ENCODE assay signal across 28 cellular contexts in genomic region chr2:120762341-120763061, GRCh38. TPM values are rescaled to one million over a fixed set of nuclear protein-coding genes. Genes with fewer than 3 reads are reported as not detected.
DNase-seq lines count a peak whose midpoint lies in the region; ATAC-seq, FAIRE-seq and TF ChIP-seq lines count a peak whose summit lies in the region.
"Had no signal": no experiment of that assay in that cellular context is flagged by ENCODE, and none has a peak within 500 bp of the region (broad histone marks: within the 10 kb centered on the region; RNA-seq: fewer than 3 reads in every experiment).

No MANE protein-coding gene starts in this region.

- H3K4me3 ChIP-seq in H1 (ENCODE audit: extremely low read depth in 1 of 4, insufficient read depth in 2 of 4, low read depth in 3 of 4, low read length in 4 of 4), result no peak overlapping the region
- no peak overlapping the region for H3K4me3 ChIP-seq in effector memory CD4-positive, alpha-beta T cell (ENCODE audit: insufficient read depth, low read depth, low read length, poor library complexity, severe bottlenecking)
- H3K4me3 ChIP-seq: skin epidermis, testis had no signal

- H3K79me1 ChIP-seq in H1 (ENCODE audit: low read depth, low read length), result peaks cover 57% of the 10 kb centered on the region

- peaks cover 5 to 7% of the 10 kb centered on the region in 2 donors for H3K27me3 Mint-ChIP-seq in natural killer cell treated with Interleukin-12 subunit alpha and Interleukin-12 subunit beta and Interleukin-15 and Interleukin-18, amount 100 ng/mL, for 72 hours
- peaks cover 0 to 7% of the 10 kb centered on the region in 2 donors for H3K27me3 Mint-ChIP-seq in natural killer cell (ENCODE audit: low read depth in 2 of 2)

- 92% methylated on average over 15 of the region's 15 CpGs; no CpG with 5 or more reads in 1 of the 2 experiments for WGBS in H1 (ENCODE audit: extremely low coverage in 1 of 2, insufficient coverage in 1 of 2, insufficient read length in 1 of 2, insufficient replicate concordance in 2 of 2, low coverage in 1 of 2, low lambda C conversion rate in 2 of 2, missing lambda C conversion rate in 1 of 2), 2 experiments

- H4K8ac ChIP-seq in H1 (ENCODE audit: extremely low read depth, insufficient read depth, low read length), result no peak overlapping the region; the same call in 1 of the 2 replicates

- 0 out of 2 replicates have a peak overlapping the region, but pooled peaks have one; percentile 67 for H2BK15ac ChIP-seq in H1 (ENCODE audit: low read length)

- H3K56ac ChIP-seq in H1 (replicated peaks; ENCODE audit: insufficient read length, low read depth, low read length), result no peak overlapping the region

- no peak overlapping the region for H2BK120ac ChIP-seq in H1 (replicated peaks; ENCODE audit: low read depth, low read length)

- no peak for TF ChIP-seq RAD21 in H1 (IDR thresholded peaks at IDR 0.05 in 1 of 2, conservative IDR thresholded peaks at IDR 0.05 in 1 of 2; ENCODE audit: low read depth in 2 of 2, low read length in 2 of 2)

- H3K23me2 ChIP-seq in H1 (ENCODE audit: low read depth, low read length), result no peaks in the 10 kb centered on the region

- H3K9me3 Mint-ChIP-seq in natural killer cell treated with Interleukin-12 subunit alpha and Interleukin-12 subunit beta and Interleukin-15 and Interleukin-18, amount 100 ng/mL, for 72 hours, result no peaks in the 10 kb centered on the region
- H3K9me3 Mint-ChIP-seq in natural killer cell, result no peaks in the 10 kb centered on the region
- H3K9me3 Mint-ChIP-seq: activated CD4-positive, alpha-beta memory T cell treated with anti-CD3 and anti-CD28 coated beads for 36 hours; activated naive CD4-positive, alpha-beta T cell treated with anti-CD3 and anti-CD28 coated beads, Interleukin-2, amount 50 U/mL, for 24 hours; activated T-helper 1 cell treated with anti-CD3 and anti-CD28 coated beads, Interleukin-12 subunit alpha, Interleukin-12 subunit beta, Interleukin-2, Interleukin-4 antibody, amounts not matched to agents 30 ng/mL and 10 ng/mL and 1 ng/mL, durations not matched to agents 14 hours and 24 hours and 36 hours had no signal

- H3K14ac ChIP-seq in H1 (ENCODE audit: insufficient read length), result no peak overlapping the region

- no peak overlapping the region for H4K5ac ChIP-seq in H1 (ENCODE audit: insufficient read length, low read depth, low read length)

- intact Hi-C loops in natural killer cell (cut with micrococcal nuclease) (no loop called here), sciatic nerve (cut with DNase I) (no loop called here)

- peak overlapping the region; percentile 10 for H2BK5ac ChIP-seq in H1 (ENCODE audit: low read depth, low read length)

- H3K9me3 ChIP-seq in H1 (ENCODE audit: insufficient read depth in 2 of 2, low read depth in 1 of 2, low read length in 1 of 2), result no peaks in the 10 kb centered on the region
- no peaks in the 10 kb centered on the region for H3K9me3 ChIP-seq in effector memory CD4-positive, alpha-beta T cell (ENCODE audit: control insufficient read depth, low read length)
- H3K9me3 ChIP-seq: testis had no signal

- TF ChIP-seq EP300 in H1 (IDR thresholded peaks at IDR 0.05; ENCODE audit: borderline replicate concordance in 1 of 2, low read depth in 2 of 2, low read length in 2 of 2), result no peak

- no peak for FAIRE-seq in H1 (lab: Jason Lieb, UNC)

- no peaks in the 10 kb centered on the region for H3K27me3 ChIP-seq in H1 (replicated peaks in 1 of 4; ENCODE audit: control insufficient read depth in 3 of 4, extremely low read depth in 1 of 4, insufficient read depth in 3 of 4, low read length in 3 of 4)
- H3K27me3 ChIP-seq in effector memory CD4-positive, alpha-beta T cell (replicated peaks; ENCODE audit: control insufficient read depth, insufficient read depth, low read length, poor library complexity, severe bottlenecking), result no peaks in the 10 kb centered on the region
- H3K27me3 ChIP-seq: brain microvascular endothelial cell, testis had no signal

- H2AFZ ChIP-seq in H1 (ENCODE audit: low read length), result no peak overlapping the region

- peaks cover 27 to 69% (median 50%) of the 10 kb centered on the region in 4 experiments for H3K4me1 ChIP-seq in H1 (replicated peaks in 1 of 4; ENCODE audit: control insufficient read depth in 3 of 4, insufficient read depth in 4 of 4, low read length in 3 of 4)
- no peaks in the 10 kb centered on the region for H3K4me1 ChIP-seq in effector memory CD4-positive, alpha-beta T cell (ENCODE audit: control insufficient read depth, insufficient read depth, low read length, poor library complexity, severe bottlenecking)

- no peak overlapping the region for H3K4ac ChIP-seq in H1 (replicated peaks; ENCODE audit: insufficient read length, low read depth, low read length)

- H3K27ac ChIP-seq in H1 (ENCODE audit: low read depth, low read length), result no peak overlapping the region
- H3K27ac ChIP-seq in effector memory CD4-positive, alpha-beta T cell (ENCODE audit: insufficient read depth, low read length, poor library complexity, severe bottlenecking), result no peak overlapping the region
- H3K27ac ChIP-seq: brain microvascular endothelial cell, epithelial cell of prostate had no signal

- no peak overlapping the region for H3K27ac Mint-ChIP-seq in natural killer cell treated with Interleukin-12 subunit alpha and Interleukin-12 subunit beta and Interleukin-15 and Interleukin-18, amount 100 ng/mL, for 72 hours
- no peak overlapping the region for H3K27ac Mint-ChIP-seq in natural killer cell
- H3K27ac Mint-ChIP-seq: activated CD4-positive, alpha-beta memory T cell treated with anti-CD3 and anti-CD28 coated beads for 36 hours; activated naive CD4-positive, alpha-beta T cell treated with anti-CD3 and anti-CD28 coated beads, Interleukin-2, amount 50 U/mL, for 24 hours; activated T-helper 1 cell treated with anti-CD3 and anti-CD28 coated beads, Interleukin-12 subunit alpha, Interleukin-12 subunit beta, Interleukin-2, Interleukin-4 antibody, amounts not matched to agents 30 ng/mL and 10 ng/mL and 1 ng/mL, durations not matched to agents 14 hours and 24 hours and 36 hours had no signal

- ATAC-seq in natural killer cell treated with Interleukin-12 subunit alpha and Interleukin-12 subunit beta and Interleukin-15 and Interleukin-18, amount 100 ng/mL, for 72 hours, result no peak
- ATAC-seq in natural killer cell, result no peak
- no peak for ATAC-seq in sciatic nerve
- ATAC-seq: activated CD4-positive, CD25-positive, alpha-beta regulatory T cell treated with anti-CD3 and anti-CD28 coated beads, Interleukin-2, amount 50 U/mL, for 24 hours; left lobe of liver; PC-3; stimulated activated naive CD8-positive, alpha-beta T cell treated with anti-CD3 and anti-CD28 coated beads, Interleukin-15, Interleukin-2, amounts not matched to agents 100 U/mL and 50 U/mL, for 24 hours had no signal

- H3K9ac ChIP-seq in H1 (replicated peaks in 1 of 4; ENCODE audit: extremely low read depth in 1 of 4, low read depth in 3 of 4, low read length in 3 of 4), result no peak overlapping the region

- H3K4me2 ChIP-seq in H1 (ENCODE audit: insufficient read depth in 1 of 2, low read depth in 2 of 2, low read length in 2 of 2), result no peak overlapping the region

- H3K18ac ChIP-seq in H1 (ENCODE audit: extremely low read depth, low read length), result no peak overlapping the region

- CTCF ChIA-PET in H1 (lab: Charles Lee; ENCODE audit: partially characterized antibody), result interaction anchor here (0.8 to 1.7 kb wide), 5 partner anchors 12 to 315 kb away, joined by 3 to 6 read pairs (median 4); no protein-coding TSS in a partner anchor

- peak overlapping the region; percentile 68; the same call in 1 of the 2 replicates for H2AK5ac ChIP-seq in H1 (ENCODE audit: low read depth, low read length)

- no peak overlapping the region for H2BK12ac ChIP-seq in H1 (ENCODE audit: low read depth, low read length)

- TF ChIP-seq POLR2A in H1 (IDR thresholded peaks at IDR 0.05; ENCODE audit: control extremely low read depth in 1 of 2, low read depth in 2 of 2, low read length in 2 of 2), result no peak

- no peaks in the 10 kb centered on the region for H3K36me3 Mint-ChIP-seq in natural killer cell treated with Interleukin-12 subunit alpha and Interleukin-12 subunit beta and Interleukin-15 and Interleukin-18, amount 100 ng/mL, for 72 hours
- H3K36me3 Mint-ChIP-seq in natural killer cell, result no peaks in the 10 kb centered on the region
- H3K36me3 Mint-ChIP-seq: activated CD4-positive, alpha-beta memory T cell treated with anti-CD3 and anti-CD28 coated beads for 36 hours; activated naive CD4-positive, alpha-beta T cell treated with anti-CD3 and anti-CD28 coated beads, Interleukin-2, amount 50 U/mL, for 24 hours had no signal

- H3K23ac ChIP-seq in H1 (ENCODE audit: insufficient read length), result no peak overlapping the region

- TF ChIP-seq CTCF in natural killer cell (IDR thresholded peaks at IDR 0.05), result no peak
- no peak for TF ChIP-seq CTCF in H1 (IDR thresholded peaks at IDR 0.05; ENCODE audit: control extremely low read depth in 1 of 3, insufficient read depth in 1 of 3, low read depth in 1 of 3, low read length in 3 of 3)

- no peak overlapping the region for H3K4me3 Mint-ChIP-seq in natural killer cell treated with Interleukin-12 subunit alpha and Interleukin-12 subunit beta and Interleukin-15 and Interleukin-18, amount 100 ng/mL, for 72 hours
- H3K4me3 Mint-ChIP-seq in natural killer cell, result no peak overlapping the region
- H3K4me3 Mint-ChIP-seq: activated CD4-positive, alpha-beta memory T cell treated with anti-CD3 and anti-CD28 coated beads for 36 hours; activated naive CD4-positive, alpha-beta T cell treated with anti-CD3 and anti-CD28 coated beads, Interleukin-2, amount 50 U/mL, for 24 hours; activated T-helper 1 cell treated with anti-CD3 and anti-CD28 coated beads, Interleukin-12 subunit alpha, Interleukin-12 subunit beta, Interleukin-2, Interleukin-4 antibody, amounts not matched to agents 30 ng/mL and 10 ng/mL and 1 ng/mL, durations not matched to agents 14 hours and 24 hours and 36 hours had no signal

- H4K91ac ChIP-seq in H1 (replicated peaks; ENCODE audit: insufficient read length, low read length), result no peak overlapping the region

- no peaks in the 10 kb centered on the region for H3K4me1 Mint-ChIP-seq in natural killer cell treated with Interleukin-12 subunit alpha and Interleukin-12 subunit beta and Interleukin-15 and Interleukin-18, amount 100 ng/mL, for 72 hours (ENCODE audit: low read depth in 2 of 2)
- no peaks in the 10 kb centered on the region for H3K4me1 Mint-ChIP-seq in natural killer cell
- H3K4me1 Mint-ChIP-seq: activated naive CD4-positive, alpha-beta T cell treated with anti-CD3 and anti-CD28 coated beads, Interleukin-2, amount 50 U/mL, for 24 hours had no signal

- H3K79me2 ChIP-seq in H1 (ENCODE audit: control insufficient read depth in 1 of 2, insufficient read depth in 2 of 2, low read length in 2 of 2), result peaks cover 17 to 100% of the 10 kb centered on the region in 2 experiments

- peak; percentile 54 for DNase-seq in natural killer cell treated with Interleukin-12 subunit alpha and Interleukin-12 subunit beta and Interleukin-15 and Interleukin-18, amount 100 ng/mL, for 72 hours (ENCODE audit: low spot score)
- DNase-seq in natural killer cell (no peak), H1 (ENCODE audit: low read depth in 1 of 2, low spot score in 2 of 2) (no peak), sciatic nerve (ENCODE audit: low spot score) (peak; percentile 38), iPS-NIHi11 (ENCODE audit: low spot score) (no peak), NCI-H510A (lab: John Stamatoyannopoulos, UW) (no peak)
- no peak for DNase-seq in effector memory CD4-positive, alpha-beta T cell
- DNase-seq: activated CD4-positive, alpha-beta memory T cell treated with anti-CD3 and anti-CD28 coated beads for 36 hours; amniotic stem cell; brain microvascular endothelial cell; COR-L47; HCEC 1CT; Karpas-422; NCI-H1417 treated with DMSO at 0.1 percent for 48 hours; NCI-H2029 treated with DMSO at 0.1 percent for 48 hours; NCI-H526 treated with DMSO at 0.1 percent for 48 hours; PC-3; stimulated activated naive CD8-positive, alpha-beta T cell treated with anti-CD3 and anti-CD28 coated beads, Interleukin-15, Interleukin-2, amounts not matched to agents 100 U/mL and 50 U/mL, for 24 hours; T-helper 2 cell; testis had no signal

- H4K20me1 ChIP-seq in H1 (replicated peaks in 1 of 2; ENCODE audit: control insufficient read depth in 1 of 2, insufficient read depth in 2 of 2, low read length in 2 of 2), result peaks cover 30 to 54% of the 10 kb centered on the region in 2 experiments

- no peak overlapping the region for H2BK20ac ChIP-seq in H1 (ENCODE audit: low read length)

- no peaks in the 10 kb centered on the region for H3K36me3 ChIP-seq in H1 (ENCODE audit: control insufficient read depth in 2 of 4, insufficient read depth in 4 of 4, low read length in 3 of 4)
- H3K36me3 ChIP-seq in effector memory CD4-positive, alpha-beta T cell (ENCODE audit: control insufficient read depth, insufficient read depth, low read length), result no peaks in the 10 kb centered on the region
- H3K36me3 ChIP-seq: brain microvascular endothelial cell had no signal

- POLR2A ChIA-PET in H1 (lab: Charles Lee; ENCODE audit: partially characterized antibody), result interaction anchor here (1.3 to 1.5 kb wide), 4 partner anchors 12 to 31 kb away, joined by 3 to 11 read pairs (median 4); no protein-coding TSS in a partner anchor

RNA-seq across cellular contexts. Expression of gene GLI2, which starts 26.8 kb away (rescaled TPM):
- total RNA-seq in natural killer cell treated with Interleukin-12 subunit alpha and Interleukin-12 subunit beta and Interleukin-15 and Interleukin-18, amount 100 ng/mL, for 72 hours, result under 1 TPM in 1 of 2 donors, not detected in 1; 0.38 TPM
- total RNA-seq in natural killer cell (not detected), sciatic nerve (14.4 TPM)
- total RNA-seq in H1 (2021; fragmentation: NEBNext Ultra II Directional; extraction: Animal tissue kit (Norgen Biotek cat#: 25700)), result 46.9 and 49.8 TPM in 2 replicates
- 18.4 and 28.8 TPM in 2 replicates for polyA plus RNA-seq in H1 (2011; rRNA removed)
- 12.7 TPM for polyA plus RNA-seq in H1 (2011; cell fraction: cytosol; rRNA removed)
- polyA plus RNA-seq in H1 (2011; cell fraction: nucleus; rRNA removed), result 59.5 TPM
- 17.6 to 27.8 TPM (median 24.7 TPM) in 4 replicates for polyA plus RNA-seq in H1 (2012, experiment 1 of 2)
- 9.7 TPM for polyA plus RNA-seq in H1 (2012, experiment 2 of 2)
- 17.1 TPM for polyA plus RNA-seq in H1 (2013, experiment 1 of 2)
- 16.9 TPM for polyA plus RNA-seq in H1 (2013, experiment 2 of 2)
- 17.2 and 19.9 TPM in 2 replicates for polyA minus RNA-seq in H1 (2011; rRNA and poly(A)+ RNA removed)
- polyA minus RNA-seq in H1 (2011; cell fraction: cytosol; rRNA and poly(A)+ RNA removed), result 23.0 TPM
- polyA minus RNA-seq in H1 (2011; cell fraction: nucleus; rRNA and poly(A)+ RNA removed), result 42.4 TPM
- total RNA-seq: activated CD4-positive, alpha-beta memory T cell treated with anti-CD3 and anti-CD28 coated beads for 36 hours; G401; pulmonary artery endothelial cell had no signal

Comparison
In these comparisons a context has a peak if more than half of its experiments do, and no peak if none do; other contexts are left out.
1. DNase-seq: peak in natural killer cell treated with Interleukin-12 subunit alpha and Interleukin-12 subunit beta and Interleukin-15 and Interleukin-18, amount 100 ng/mL, for 72 hours (single experiment) and sciatic nerve (single experiment); none in natural killer cell (single experiment), H1 (0 of 2), iPS-NIHi11 (single experiment), effector memory CD4-positive, alpha-beta T cell (0 of 3) and NCI-H510A (single experiment).
2. RNA of gene GLI2, which starts 26.8 kb away (total RNA-seq): 46.9 to 49.8 TPM in H1 and 14.4 TPM in sciatic nerve (single experiment); 0.38 TPM in natural killer cell treated with Interleukin-12 subunit alpha and Interleukin-12 subunit beta and Interleukin-15 and Interleukin-18, amount 100 ng/mL, for 72 hours and not detected in natural killer cell; every median in the first group is over 10 times any median in the second.